9 cellular contexts compared by ENCODE assay signal in the genomic region with DNA sequence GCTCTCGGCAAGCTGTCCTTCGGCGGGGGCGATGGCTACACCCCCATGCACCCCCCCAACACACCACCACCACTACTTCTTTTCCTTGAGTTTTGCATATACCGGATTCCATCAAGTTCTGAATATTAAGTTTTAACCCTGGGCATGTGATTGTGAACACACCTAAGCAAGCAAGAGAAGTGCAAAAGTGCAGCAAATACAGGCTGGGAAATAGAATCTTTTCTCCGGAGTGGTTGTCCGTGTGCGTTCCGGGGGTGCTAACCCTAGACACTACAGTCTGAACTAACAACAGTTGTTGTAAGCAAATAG. TPM values are rescaled to one million over a fixed set of nuclear protein-coding genes. Genes with fewer than 3 reads are reported as not detected.
DNase-seq lines count a peak whose midpoint lies in the region; ATAC-seq and TF ChIP-seq lines count a peak whose summit lies in the region.
"Had no signal": no experiment of that assay in that cellular context is flagged by ENCODE, and none has a peak within 500 bp of the region (broad histone marks: within the 10 kb centered on the region; RNA-seq: fewer than 3 reads in every experiment).

No MANE protein-coding gene starts in this region.

- H3K9me2 ChIP-seq in GM23248 (ENCODE audit: insufficient read depth), result no peaks in the 10 kb centered on the region

- H3K27me3 ChIP-seq in GM23248 (replicated peaks; ENCODE audit: insufficient read depth), result no peaks in the 10 kb centered on the region
- no peaks in the 10 kb centered on the region for H3K27me3 ChIP-seq in foreskin keratinocyte
- H3K27me3 ChIP-seq in rectal smooth muscle tissue (ENCODE audit: control insufficient read depth, insufficient read depth, low read length), result no peaks in the 10 kb centered on the region

- H3K79me2 ChIP-seq in GM23248 (ENCODE audit: insufficient read depth), result peaks cover 51% of the 10 kb centered on the region

- H3K36me3 ChIP-seq in GM23248 (ENCODE audit: low read depth) (no peaks in the 10 kb centered on the region), rectal smooth muscle tissue (ENCODE audit: control insufficient read depth, insufficient read depth, low read length) (no peaks in the 10 kb centered on the region)

- H3K4me2 ChIP-seq in GM23248 (ENCODE audit: unreplicated experiment), result peak overlapping the region; percentile 93

- 3 to 5% methylated on average over 9 of the region's 9 CpGs for WGBS in GM23248 (ENCODE audit: low coverage in 1 of 2, low lambda C conversion rate in 2 of 2, missing lambda C conversion rate in 2 of 2), 2 experiments

- H4K20me1 ChIP-seq in GM23248 (ENCODE audit: insufficient read depth), result no peaks in the 10 kb centered on the region

- H3K27ac ChIP-seq in GM23248, result no peak overlapping the region
- H3K27ac ChIP-seq in foreskin keratinocyte, result peak overlapping the region; percentile 22
- peak overlapping the region; percentile 95 for H3K27ac ChIP-seq in rectal smooth muscle tissue (ENCODE audit: low read depth, low read length)

- H3K4me1 ChIP-seq in GM23248 (ENCODE audit: insufficient read depth), result peaks cover 60% of the 10 kb centered on the region
- H3K4me1 ChIP-seq in foreskin keratinocyte, result peaks cover 32% of the 10 kb centered on the region
- H3K4me1 ChIP-seq in rectal smooth muscle tissue (ENCODE audit: control insufficient read depth, insufficient read depth, low read length), result peaks cover 14% of the 10 kb centered on the region

- in situ Hi-C loops in GM23248 (cut with MboI), result no loop called here

- no peak for TF ChIP-seq CTCF in foreskin keratinocyte (conservative IDR thresholded peaks at IDR 0.05)

- H3K4me3 ChIP-seq in GM23248, result peak overlapping the region; percentile 81
- H3K4me3 ChIP-seq in rectal smooth muscle tissue (ENCODE audit: low read length), result peak overlapping the region; percentile 86

- H3K9ac ChIP-seq in GM23248, result peak overlapping the region; percentile 81
- peak overlapping the region; percentile 61 for H3K9ac ChIP-seq in rectal smooth muscle tissue (ENCODE audit: low read length)

- no peaks in the 10 kb centered on the region for H3K9me3 ChIP-seq in GM23248 (ENCODE audit: low read depth)

- peak overlapping the region; percentile 71; the same call in 1 of the 2 replicates for H2AFZ ChIP-seq in GM23248

- ATAC-seq in SK-N-SH treated with all-trans-retinoic acid at 6 μM for 48 hours, result no peak; the same call in 2 of the 3 replicates
- no peak for ATAC-seq in foreskin keratinocyte
- no peak for ATAC-seq in GM21737 (IDR thresholded peaks at IDR 0.05; ENCODE audit: unreplicated experiment)
- no peak for ATAC-seq in HG03571 (IDR thresholded peaks at IDR 0.05; ENCODE audit: unreplicated experiment)

- H3F3A ChIP-seq in GM23248 (ENCODE audit: insufficient read depth), result peaks cover 55% of the 10 kb centered on the region

- DNase-seq in GM23248 (no peak), foreskin keratinocyte (no peak), DMS79 (lab: John Stamatoyannopoulos, UW) (no peak), SK-N-DZ (ENCODE audit: low spot score) (no peak)
- DNase-seq: SHP77 treated with DMSO at 0.1 percent for 48 hours had no signal

TF ChIP-seq in SK-N-SH treated with all-trans-retinoic acid at 6 μM for 48 hours, 23 proteins besides CTCF, POLR2A, EP300 and RAD21:
- TF ChIP-seq, protein P1, sequence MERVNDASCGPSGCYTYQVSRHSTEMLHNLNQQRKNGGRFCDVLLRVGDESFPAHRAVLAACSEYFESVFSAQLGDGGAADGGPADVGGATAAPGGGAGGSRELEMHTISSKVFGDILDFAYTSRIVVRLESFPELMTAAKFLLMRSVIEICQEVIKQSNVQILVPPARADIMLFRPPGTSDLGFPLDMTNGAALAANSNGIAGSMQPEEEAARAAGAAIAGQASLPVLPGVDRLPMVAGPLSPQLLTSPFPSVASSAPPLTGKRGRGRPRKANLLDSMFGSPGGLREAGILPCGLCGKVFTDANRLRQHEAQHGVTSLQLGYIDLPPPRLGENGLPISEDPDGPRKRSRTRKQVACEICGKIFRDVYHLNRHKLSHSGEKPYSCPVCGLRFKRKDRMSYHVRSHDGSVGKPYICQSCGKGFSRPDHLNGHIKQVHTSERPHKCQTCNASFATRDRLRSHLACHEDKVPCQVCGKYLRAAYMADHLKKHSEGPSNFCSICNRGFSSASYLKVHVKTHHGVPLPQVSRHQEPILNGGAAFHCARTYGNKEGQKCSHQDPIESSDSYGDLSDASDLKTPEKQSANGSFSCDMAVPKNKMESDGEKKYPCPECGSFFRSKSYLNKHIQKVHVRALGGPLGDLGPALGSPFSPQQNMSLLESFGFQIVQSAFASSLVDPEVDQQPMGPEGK (CRISPR knock-in tag; IDR thresholded peaks at IDR 0.05; ENCODE audit: borderline replicate concordance), result peak; percentile 48; the same call in 1 of the 2 replicates
- no peak for TF ChIP-seq GLIS3 (CRISPR knock-in tag; IDR thresholded peaks at IDR 0.05)

RNA-seq across cellular contexts. Expression of gene PRSS23, which starts 0.6 kb away (rescaled TPM):
- total RNA-seq in GM23248 (2014; rRNA removed; shearing (Covaris generic)), result 213 and 217 TPM in 2 replicates
- polyA plus RNA-seq in GM23248 (2016; fragmentation: Nextera tagmentation; extraction: Ambion mirVana) (376 and 392 TPM in 2 replicates), foreskin keratinocyte (72.7 and 77.6 TPM in 2 replicates)
- total RNA-seq in foreskin keratinocyte, result 104 and 117 TPM in 2 replicates
- polyA plus RNA-seq in SK-N-DZ (2014; cell fraction: cytosol; rRNA removed), result 3.0 and 5.2 TPM in 2 replicates
- polyA plus RNA-seq in SK-N-DZ (2014; cell fraction: nucleus; rRNA removed), result 0.87 and 1.3 TPM in 2 replicates
